Comparison of ENCODE assay signal across 7 cellular contexts in genomic region chr11:127683321-127683720, GRCh38.
"Had no signal": no experiment of that assay in that cellular context is flagged by ENCODE, and none has a peak within 500 bp of the region (broad histone marks: within the 10 kb centered on the region; RNA-seq: fewer than 3 reads in every experiment).

No MANE protein-coding gene starts in this region.

- H3K4me3 ChIP-seq: K562 had no signal

- H3K4me1 Mint-ChIP-seq: IgD-negative memory B cell had no signal

- FAIRE-seq: HepG2, HTR-8/SVneo, K562 had no signal

- H3K36me3 Mint-ChIP-seq: IgD-negative memory B cell had no signal

- H3K27ac ChIP-seq: HL-60 had no signal

- H3K27me3 Mint-ChIP-seq: IgD-negative memory B cell had no signal

- DNase-seq: IMR-90, KBM-7 had no signal

- ATAC-seq: HepG2, K562 had no signal

- H3K4me3 Mint-ChIP-seq: IgD-negative memory B cell had no signal
